17 cellular contexts compared by ENCODE assay signal in the genomic region with DNA sequence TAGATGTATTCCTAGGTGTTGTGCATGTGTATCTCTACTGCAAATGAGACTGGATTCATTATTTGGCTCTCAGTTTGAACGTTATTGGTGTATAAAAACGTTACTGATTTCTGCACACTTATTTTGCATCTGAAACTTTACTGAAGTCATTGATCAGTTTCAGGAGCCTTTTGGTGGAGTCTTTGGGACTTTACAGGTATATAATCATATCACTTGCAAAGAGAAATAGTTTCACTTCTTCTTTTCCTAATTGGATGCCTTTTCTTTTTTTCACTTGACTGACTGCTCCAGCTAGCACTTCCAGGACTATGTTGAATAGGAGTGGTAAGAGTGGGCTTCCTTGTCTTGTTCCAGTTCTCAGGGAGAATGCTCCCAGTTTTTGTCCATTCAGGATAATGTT.
"Had no signal": no experiment of that assay in that cellular context is flagged by ENCODE, and none has a peak within 500 bp of the region (broad histone marks: within the 10 kb centered on the region; RNA-seq: fewer than 3 reads in every experiment).

No MANE protein-coding gene starts in this region.

- DNase-seq: activated CD4-positive, alpha-beta T cell treated with anti-CD3 and anti-CD28 coated beads for 1 hour; activated CD8-positive, alpha-beta memory T cell treated with anti-CD3 and anti-CD28 coated beads for 24 hours; activated CD8-positive, alpha-beta memory T cell treated with anti-CD3 and anti-CD28 coated beads, Interleukin-2, amount 50 U/mL, for 48 hours; activated gamma-delta T cell; activated T-cell treated with anti-CD3 and anti-CD28 coated beads, Interleukin-2, amount 50 U/mL, for 48 hours; cerebellar nuclear complex; effector CD4-positive, alpha-beta T cell; gastrocnemius medialis; head of caudate nucleus; right lobe of liver; stimulated activated CD4-positive, alpha-beta T cell treated with anti-CD3 and anti-CD28 coated beads, Interleukin-4, amount 100 ng/mL, for 1 hour; stomach; trophoblast cell; WERI-Rb-1 had no signal

- ATAC-seq: gastrocnemius medialis; left lobe of liver; natural killer cell treated with Interleukin-12 subunit alpha and Interleukin-12 subunit beta and Interleukin-15 and Interleukin-18, amount 100 ng/mL, for 72 hours; right lobe of liver; stimulated activated effector memory CD8-positive, alpha-beta T cell treated with anti-CD3 and anti-CD28 coated beads, Interleukin-12 subunit alpha, Interleukin-12 subunit beta, amount 100 ng/mL, for 72 hours had no signal
